ENCODE assay signal across 15 cellular contexts in the genomic region with DNA sequence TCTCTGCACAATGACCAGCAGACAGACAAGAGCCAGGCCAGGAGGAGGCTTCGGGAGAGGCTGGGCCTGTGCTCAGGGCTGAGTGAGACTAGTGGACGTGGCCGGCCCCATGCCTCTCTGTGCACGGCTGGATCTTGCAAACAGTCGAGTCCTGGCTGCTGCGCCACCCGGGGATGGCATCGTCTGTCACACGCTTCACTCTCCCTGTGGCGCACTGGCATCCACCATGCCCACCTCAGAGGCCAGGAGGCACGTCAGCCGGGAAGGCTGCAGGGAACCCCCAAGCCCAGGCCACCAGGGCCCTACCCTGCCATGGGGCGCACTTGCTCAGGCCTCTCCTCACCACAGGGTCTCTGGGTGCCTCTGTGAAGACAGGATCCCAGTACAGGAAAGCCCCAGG.
DNase-seq lines count a peak whose midpoint lies in the region; ATAC-seq and TF ChIP-seq lines count a peak whose summit lies in the region.
"Had no signal": no experiment of that assay in that cellular context is flagged by ENCODE, and none has a peak within 500 bp of the region (broad histone marks: within the 10 kb centered on the region; RNA-seq: fewer than 3 reads in every experiment).

No MANE protein-coding gene starts in this region.

- H3K36me3 Mint-ChIP-seq in brain (no peaks in the 10 kb centered on the region), progenitor cell of endocrine pancreas (ENCODE audit: insufficient read depth) (peaks cover 1% of the 10 kb centered on the region)
- no peaks in the 10 kb centered on the region for H3K36me3 Mint-ChIP-seq in activated CD4-positive, alpha-beta T cell treated with anti-CD3 and anti-CD28 coated beads, Interleukin-2, amount 10 ng/mL, durations not matched to agents 7 days and 5 days (ENCODE audit: low read depth)
- H3K36me3 Mint-ChIP-seq: CD8-positive, alpha-beta T cell had no signal

- no peak for TF ChIP-seq CTCF in brain (conservative IDR thresholded peaks at IDR 0.05)
- TF ChIP-seq CTCF in progenitor cell of endocrine pancreas (IDR thresholded peaks at IDR 0.05; ENCODE audit: unreplicated experiment) = no peak

- H3K27ac Mint-ChIP-seq in brain = peak overlapping the region in 3 of 5 experiments; percentile 75 to 98 (median 91)
- H3K27ac Mint-ChIP-seq in progenitor cell of endocrine pancreas = peak overlapping the region; percentile 52
- H3K27ac Mint-ChIP-seq in activated CD4-positive, alpha-beta T cell treated with anti-CD3 and anti-CD28 coated beads, Interleukin-2, amount 10 ng/mL, durations not matched to agents 7 days and 5 days = no peak overlapping the region
- H3K27ac Mint-ChIP-seq: CD8-positive, alpha-beta T cell had no signal

- DNase-seq in left ventricle myocardium superior = peak; percentile 27
- DNase-seq in Right ventricle myocardium superior = no peak
- DNase-seq in progenitor cell of endocrine pancreas (ENCODE audit: low spot score, unreplicated experiment) = no peak
- no peak for DNase-seq in activated gamma-delta T cell treated with Interleukin-2 at 50 U/mL for 16 hours
- DNase-seq in NCI-H2171 (lab: John Stamatoyannopoulos, UW) = no peak
- DNase-seq in activated CD4-positive, alpha-beta T cell treated with anti-CD3 and anti-CD28 coated beads, Interleukin-2, amount 10 ng/mL, durations not matched to agents 7 days and 5 days = no peak
- DNase-seq: 8988T, Calu3, DMS53, DND-41, EL, GOT3 had no signal

- no peaks in the 10 kb centered on the region for H3K27me3 Mint-ChIP-seq in brain
- H3K27me3 Mint-ChIP-seq in progenitor cell of endocrine pancreas = no peaks in the 10 kb centered on the region
- H3K27me3 Mint-ChIP-seq in activated CD4-positive, alpha-beta T cell treated with anti-CD3 and anti-CD28 coated beads, Interleukin-2, amount 10 ng/mL, durations not matched to agents 7 days and 5 days = no peaks in the 10 kb centered on the region

- CTCF ChIA-PET in activated CD4-positive, alpha-beta T cell treated with anti-CD3 and anti-CD28 coated beads, Interleukin-2, amount 10 ng/mL, durations not matched to agents 7 days and 5 days (lab: Charles Lee) = no interaction called here

- intact Hi-C loops in left ventricle myocardium superior (cut with micrococcal nuclease) = no loop called here
- intact Hi-C loops in Right ventricle myocardium superior (cut with DNase I) = loop anchor here (10.0 kb wide), 1 partner anchor 262 kb away; no protein-coding TSS in a partner anchor

- ATAC-seq in left ventricle myocardium superior (no peak), Right ventricle myocardium superior (ENCODE audit: poor library complexity) (no peak)
- ATAC-seq: CD8-positive, alpha-beta T cell; GM12878 had no signal

- H3K4me3 Mint-ChIP-seq in brain = peak overlapping the region in 1 of 5 experiments; percentile 51
- H3K4me3 Mint-ChIP-seq in progenitor cell of endocrine pancreas (ENCODE audit: low read depth) = no peak overlapping the region
- H3K4me3 Mint-ChIP-seq in activated CD4-positive, alpha-beta T cell treated with anti-CD3 and anti-CD28 coated beads, Interleukin-2, amount 10 ng/mL, durations not matched to agents 7 days and 5 days = no peak overlapping the region
- H3K4me3 Mint-ChIP-seq: CD8-positive, alpha-beta T cell had no signal

- peaks cover 54% of the 10 kb centered on the region for H3K4me1 Mint-ChIP-seq in brain
- H3K4me1 Mint-ChIP-seq in progenitor cell of endocrine pancreas (ENCODE audit: low read depth) = peaks cover 30% of the 10 kb centered on the region
- H3K4me1 Mint-ChIP-seq in activated CD4-positive, alpha-beta T cell treated with anti-CD3 and anti-CD28 coated beads, Interleukin-2, amount 10 ng/mL, durations not matched to agents 7 days and 5 days = no peaks in the 10 kb centered on the region

- POLR2A ChIA-PET in activated CD4-positive, alpha-beta T cell treated with anti-CD3 and anti-CD28 coated beads, Interleukin-2, amount 10 ng/mL, durations not matched to agents 7 days and 5 days (lab: Charles Lee) = no interaction called here

- peaks cover 0 to 3% (median 0%) of the 10 kb centered on the region in 5 experiments for H3K9me3 Mint-ChIP-seq in brain
- no peaks in the 10 kb centered on the region for H3K9me3 Mint-ChIP-seq in progenitor cell of endocrine pancreas (ENCODE audit: low read depth)
- no peaks in the 10 kb centered on the region for H3K9me3 Mint-ChIP-seq in activated CD4-positive, alpha-beta T cell treated with anti-CD3 and anti-CD28 coated beads, Interleukin-2, amount 10 ng/mL, durations not matched to agents 7 days and 5 days
- H3K9me3 Mint-ChIP-seq: CD8-positive, alpha-beta T cell had no signal
